21 cellular contexts compared by ENCODE assay signal in genomic region chr2:236668531-236668969, GRCh38.
DNase-seq lines count a peak whose midpoint lies in the region; ATAC-seq and TF ChIP-seq lines count a peak whose summit lies in the region.
"Had no signal": no experiment of that assay in that cellular context is flagged by ENCODE, and none has a peak within 500 bp of the region (broad histone marks: within the 10 kb centered on the region; RNA-seq: fewer than 3 reads in every experiment).

No MANE protein-coding gene starts in this region.

- intact Hi-C loops in esophagus muscularis mucosa (cut with DNase I), result no loop called here

- no peaks in the 10 kb centered on the region for H3K27me3 ChIP-seq in esophagus muscularis mucosa
- H3K27me3 ChIP-seq in trophoblast cell (ENCODE audit: insufficient read depth, low read length), result no peaks in the 10 kb centered on the region
- no peaks in the 10 kb centered on the region for H3K27me3 ChIP-seq in tibial nerve

- H4K91ac ChIP-seq in trophoblast cell (ENCODE audit: low read depth, low read length), result peak overlapping the region; percentile 74

- H3K9me3 ChIP-seq in esophagus muscularis mucosa (peaks cover 0 to 12% (median 5%) of the 10 kb centered on the region in 4 donors), trophoblast cell (ENCODE audit: insufficient read depth, low read depth, low read length) (peaks cover 12% of the 10 kb centered on the region), tibial nerve (peaks cover 0 to 7% (median 2%) of the 10 kb centered on the region in 4 donors)
- H3K9me3 ChIP-seq: Caco-2 had no signal

- ATAC-seq in GM18907 (IDR thresholded peaks at IDR 0.05; ENCODE audit: unreplicated experiment), result no peak
- ATAC-seq: A549; CD8-positive, alpha-beta T cell; Panc1 had no signal

- peak; percentile 9 for DNase-seq in SK-N-DZ (ENCODE audit: low spot score)
- DNase-seq in esophagus muscularis mucosa (ENCODE audit: extremely low spot score), result peak; percentile 68
- DNase-seq in trophoblast cell, result peak in 1 of 2 donors; percentile 33
- no peak for DNase-seq in tibial nerve (ENCODE audit: low spot score in 2 of 2)
- DNase-seq in NCI-H187 (lab: John Stamatoyannopoulos, UW), result no peak
- DNase-seq in activated T-cell treated with anti-CD3 and anti-CD28 coated beads, Interleukin-2, amount 50 U/mL, for 1 hour, result no peak
- DNase-seq: C1 segment of cervical spinal cord; Caco-2; CD8-positive, alpha-beta T cell; GM23248; H7; NCI-H1048; NCI-H1694; NCI-H2081; NCI-H2171; NCI-H226; NCI-H69; SHP77 treated with DMSO at 0.1 percent for 48 hours had no signal

- H3K79me1 ChIP-seq in trophoblast cell (ENCODE audit: low read length), result peaks cover 24% of the 10 kb centered on the region

- H3K4ac ChIP-seq in trophoblast cell (ENCODE audit: low read depth, low read length), result no peak overlapping the region

- H3K36me3 ChIP-seq in esophagus muscularis mucosa, result no peaks in the 10 kb centered on the region
- peaks cover 0 to 3% of the 10 kb centered on the region in 2 experiments for H3K36me3 ChIP-seq in trophoblast cell (ENCODE audit: control insufficient read depth in 1 of 2, insufficient read depth in 2 of 2, low read length in 2 of 2)
- no peaks in the 10 kb centered on the region for H3K36me3 ChIP-seq in tibial nerve

- H3K23ac ChIP-seq in trophoblast cell (ENCODE audit: low read length), result no peak overlapping the region

- no peak overlapping the region for H3K27ac ChIP-seq in esophagus muscularis mucosa (replicated peaks in 1 of 4)
- peak overlapping the region; percentile 1 for H3K27ac ChIP-seq in trophoblast cell (ENCODE audit: low read depth, low read length)
- peak overlapping the region in 3 of 4 donors; percentile 25 to 90 (median 89) for H3K27ac ChIP-seq in tibial nerve
- H3K27ac ChIP-seq: GM23248 had no signal

- peak overlapping the region; percentile 67 for H2AK5ac ChIP-seq in trophoblast cell (ENCODE audit: low read length)

- H3K4me3 ChIP-seq in esophagus muscularis mucosa (no peak overlapping the region), trophoblast cell (ENCODE audit: low read depth, low read length) (no peak overlapping the region), tibial nerve (no peak overlapping the region)
- H3K4me3 ChIP-seq: A549, GM23248 had no signal

- TF ChIP-seq CTCF in esophagus muscularis mucosa (IDR thresholded peaks at IDR 0.05), result no peak
- TF ChIP-seq CTCF in tibial nerve (IDR thresholded peaks at IDR 0.05), result no peak

- no peak for TF ChIP-seq POLR2A in esophagus muscularis mucosa (IDR thresholded peaks at IDR 0.05; ENCODE audit: low read depth)
- TF ChIP-seq POLR2A in tibial nerve (IDR thresholded peaks at IDR 0.05), result no peak

- no peak overlapping the region for H3K4me2 ChIP-seq in trophoblast cell (ENCODE audit: low read length)
- H3K4me2 ChIP-seq: A549 had no signal

- no peaks in the 10 kb centered on the region for H3K79me2 ChIP-seq in trophoblast cell (ENCODE audit: control insufficient read depth, insufficient read depth, low read length, poor library complexity)

- TF ChIP-seq EP300 in esophagus muscularis mucosa (IDR thresholded peaks at IDR 0.05), result no peak
- TF ChIP-seq EP300 in tibial nerve (IDR thresholded peaks at IDR 0.05), result no peak

- 91% methylated on average over 8 of the region's 8 CpGs for WGBS in esophagus muscularis mucosa
- no CpG with 5 or more reads among the region's 8 CpGs for WGBS in trophoblast cell (ENCODE audit: extremely low coverage, insufficient coverage, insufficient read length)
- 83 to 86% methylated on average over 6 to 8 of the region's 8 CpGs for WGBS in tibial nerve, 2 donors

- peak overlapping the region; percentile 85 for H2BK12ac ChIP-seq in trophoblast cell (ENCODE audit: low read length)

- peak overlapping the region; percentile 30 for H3K18ac ChIP-seq in trophoblast cell (ENCODE audit: low read length)

- no peak overlapping the region for H2AFZ ChIP-seq in trophoblast cell (ENCODE audit: insufficient read depth, low read length, poor library complexity)
- H2AFZ ChIP-seq: GM23248 had no signal

- H3K9ac ChIP-seq in trophoblast cell (ENCODE audit: low read length), result no peak overlapping the region
- H3K9ac ChIP-seq: GM23248 had no signal

- peak overlapping the region; percentile 62 for H2BK5ac ChIP-seq in trophoblast cell (ENCODE audit: low read depth, low read length, poor library complexity)

- H4K12ac ChIP-seq in trophoblast cell (ENCODE audit: low read depth, low read length), result no peak overlapping the region

- H4K8ac ChIP-seq in trophoblast cell (ENCODE audit: low read depth, low read length), result no peak overlapping the region

- H3K4me1 ChIP-seq in esophagus muscularis mucosa (peaks cover under 1 to 9% (median 7%) of the 10 kb centered on the region in 4 donors), trophoblast cell (ENCODE audit: control insufficient read depth in 1 of 2, insufficient read depth in 2 of 2, low read length in 2 of 2) (peaks cover 11 to 16% of the 10 kb centered on the region in 2 experiments), tibial nerve (peaks cover 0 to 66% (median 21%) of the 10 kb centered on the region in 4 donors)
- H3K4me1 ChIP-seq: Caco-2 had no signal

- H3K14ac ChIP-seq in trophoblast cell (ENCODE audit: low read length), result peak overlapping the region; percentile 56

- peak overlapping the region; percentile 77 for H2BK120ac ChIP-seq in trophoblast cell (ENCODE audit: insufficient read depth, low read length, poor library complexity)

Comparison
In these comparisons a context has a peak if more than half of its experiments do, and no peak if none do; other contexts are left out.
1. DNase-seq: peak in SK-N-DZ (single experiment) and esophagus muscularis mucosa (single experiment); none in tibial nerve (0 of 2), NCI-H187 (0 of 2) and activated T-cell treated with anti-CD3 and anti-CD28 coated beads, Interleukin-2, amount 50 U/mL, for 1 hour (single experiment).
2. H3K27ac ChIP-seq: peak in trophoblast cell (single experiment) and tibial nerve (3 of 4); none in esophagus muscularis mucosa (0 of 4).